20 cellular contexts compared by ENCODE assay signal in genomic region chr3:123229145-123229544, GRCh38. TPM values are rescaled to one million over a fixed set of nuclear protein-coding genes. Genes with fewer than 3 reads are reported as not detected.
DNase-seq lines count a peak whose midpoint lies in the region; TF ChIP-seq lines count a peak whose summit lies in the region.
"Had no signal": no experiment of that assay in that cellular context is flagged by ENCODE, and none has a peak within 500 bp of the region (broad histone marks: within the 10 kb centered on the region; RNA-seq: fewer than 3 reads in every experiment).

No MANE protein-coding gene starts in this region.

- H3K4me3 ChIP-seq in fibroblast of the aortic adventitia (ENCODE audit: low read depth, low read length) = no peak overlapping the region
- no peak overlapping the region for H3K4me3 ChIP-seq in uterus
- H3K4me3 ChIP-seq: HAP-1, left ventricle myocardium inferior, psoas muscle, suprapubic skin had no signal

- no peak for TF ChIP-seq POLR2A in uterus (IDR thresholded peaks at IDR 0.05)

- H3K27me3 Mint-ChIP-seq in T-helper 2 cell treated with Interferon-gamma antibody and Interleukin-4, amounts not matched to agents 5 μg/mL and 100 μg/mL, for 36 hours (ENCODE audit: low read depth) = no peaks in the 10 kb centered on the region
- H3K27me3 Mint-ChIP-seq: activated naive CD8-positive, alpha-beta T cell treated with anti-CD3 and anti-CD28 coated beads, Interleukin-2, amount 50 U/mL, for 24 hours; B cell; naive thymus-derived CD8-positive, alpha-beta T cell; T-cell had no signal

- peaks cover 31% of the 10 kb centered on the region for H3K9me3 Mint-ChIP-seq in T-helper 2 cell treated with Interferon-gamma antibody and Interleukin-4, amounts not matched to agents 5 μg/mL and 100 μg/mL, for 36 hours

- TF ChIP-seq CTCF in fibroblast of the aortic adventitia (IDR thresholded peaks at IDR 0.05; ENCODE audit: insufficient read depth, low read length) (no peak), uterus (IDR thresholded peaks at IDR 0.05) (no peak)

- H3K27ac ChIP-seq in caudate nucleus (ENCODE audit: low read depth, low read length) (no peak overlapping the region), uterus (no peak overlapping the region)
- H3K27ac ChIP-seq: epithelial cell of prostate, left ventricle myocardium inferior, psoas muscle, suprapubic skin had no signal

- H3K4me1 Mint-ChIP-seq in T-helper 2 cell treated with Interferon-gamma antibody and Interleukin-4, amounts not matched to agents 5 μg/mL and 100 μg/mL, for 36 hours (ENCODE audit: low read depth) = no peaks in the 10 kb centered on the region
- H3K4me1 Mint-ChIP-seq: activated naive CD8-positive, alpha-beta T cell treated with anti-CD3 and anti-CD28 coated beads, Interleukin-2, amount 50 U/mL, for 24 hours; B cell; T-cell had no signal

- H3K36me3 Mint-ChIP-seq in T-helper 2 cell treated with Interferon-gamma antibody and Interleukin-4, amounts not matched to agents 5 μg/mL and 100 μg/mL, for 36 hours (ENCODE audit: low read depth) = peaks cover 57% of the 10 kb centered on the region

- H3K4me3 Mint-ChIP-seq in T-helper 2 cell treated with Interferon-gamma antibody and Interleukin-4, amounts not matched to agents 5 μg/mL and 100 μg/mL, for 36 hours = no peak overlapping the region
- H3K4me3 Mint-ChIP-seq: activated naive CD8-positive, alpha-beta T cell treated with anti-CD3 and anti-CD28 coated beads, Interleukin-2, amount 50 U/mL, for 24 hours; B cell; naive thymus-derived CD8-positive, alpha-beta T cell; T-cell had no signal

- peaks cover 0 to 9% of the 10 kb centered on the region in 2 donors for H3K9me3 ChIP-seq in uterus

- DNase-seq in EH (ENCODE audit: low read depth) (peak; percentile 8), Kasumi-1 (lab: John Stamatoyannopoulos, UW) (peak; percentile 10 to 16), fibroblast of the aortic adventitia (ENCODE audit: low read depth) (peak; percentile 13), caudate nucleus (lab: John Stamatoyannopoulos, UW) (no peak), hypothalamus (lab: John Stamatoyannopoulos, UW) (no peak), uterus (no peak)
- DNase-seq in T-helper 2 cell treated with Interferon-gamma antibody and Interleukin-4, amounts not matched to agents 5 μg/mL and 100 μg/mL, for 36 hours (ENCODE audit: low spot score) = no peak
- DNase-seq in activated CD8-positive, alpha-beta memory T cell treated with anti-CD3 and anti-CD28 coated beads, Interleukin-2, amount 50 U/mL, for 48 hours = no peak
- DNase-seq: activated naive CD8-positive, alpha-beta T cell treated with anti-CD3 and anti-CD28 coated beads, Interleukin-2, amount 50 U/mL, for 24 hours; activated T-cell treated with anti-CD3 and anti-CD28 coated beads, Interleukin-2, amount 50 U/mL, for 1 hour; DND-41; left ventricle myocardium inferior; NCI-H226; psoas muscle; T-cell had no signal

- no peaks in the 10 kb centered on the region for H3K36me3 ChIP-seq in uterus

- no peaks in the 10 kb centered on the region for H3K4me1 ChIP-seq in uterus
- H3K4me1 ChIP-seq: HAP-1, left ventricle myocardium inferior, suprapubic skin had no signal

- intact Hi-C loops in uterus (cut with DNase I; ENCODE audit: low total_unique reads) = no loop called here

- no peaks in the 10 kb centered on the region for H3K27me3 ChIP-seq in uterus
- H3K27me3 ChIP-seq: suprapubic skin had no signal

- peak overlapping the region; percentile 0 for H3K27ac Mint-ChIP-seq in T-helper 2 cell treated with Interferon-gamma antibody and Interleukin-4, amounts not matched to agents 5 μg/mL and 100 μg/mL, for 36 hours
- H3K27ac Mint-ChIP-seq: activated naive CD8-positive, alpha-beta T cell treated with anti-CD3 and anti-CD28 coated beads, Interleukin-2, amount 50 U/mL, for 24 hours; B cell; naive thymus-derived CD8-positive, alpha-beta T cell; T-cell had no signal

RNA-seq across cellular contexts. Expression of gene SEC22A, which starts 27.4 kb away (rescaled TPM):
- 21.3 and 44.6 TPM in 2 replicates for total RNA-seq in fibroblast of the aortic adventitia (ENCODE audit: low replicate concordance)
- 100 to 1,000 TPM in 1 of 4 donors, 10 to 100 TPM in 3; 14.9 to 103 (median 35.6) TPM for total RNA-seq in uterus

Comparison
In these comparisons a context has a peak if more than half of its experiments do, and no peak if none do; other contexts are left out.
1. DNase-seq: peak in EH (single experiment), Kasumi-1 (2 of 2) and fibroblast of the aortic adventitia (single experiment); none in T-helper 2 cell treated with Interferon-gamma antibody and Interleukin-4, amounts not matched to agents 5 μg/mL and 100 μg/mL, for 36 hours (single experiment), caudate nucleus (0 of 61), activated CD8-positive, alpha-beta memory T cell treated with anti-CD3 and anti-CD28 coated beads, Interleukin-2, amount 50 U/mL, for 48 hours (single experiment), hypothalamus (0 of 51) and uterus (0 of 2).